In genomic region chr2:128628206-128628605, GRCh38 we compare ENCODE assay signal across 17 cellular contexts.
DNase-seq lines count a peak whose midpoint lies in the region; ATAC-seq and TF ChIP-seq lines count a peak whose summit lies in the region.
"Had no signal": no experiment of that assay in that cellular context is flagged by ENCODE, and none has a peak within 500 bp of the region (broad histone marks: within the 10 kb centered on the region; RNA-seq: fewer than 3 reads in every experiment).

No MANE protein-coding gene starts in this region.

- H3K9me3 Mint-ChIP-seq in activated T-cell treated with anti-CD3 and anti-CD28 coated beads, Interleukin-2, amount 50 U/mL, for 24 hours = no peaks in the 10 kb centered on the region
- no peaks in the 10 kb centered on the region for H3K9me3 Mint-ChIP-seq in activated T-cell treated with anti-CD3 and anti-CD28 coated beads, Interleukin-2, amount 50 U/mL, for 72 hours

- TF ChIP-seq CTCF in sigmoid colon (IDR thresholded peaks at IDR 0.05) = no peak

- intact Hi-C loops in sigmoid colon (cut with DNase I) = no loop called here

- no peaks in the 10 kb centered on the region for H3K4me1 ChIP-seq in sigmoid colon
- H3K4me1 ChIP-seq: Caco-2, HAP-1, Peyer's patch had no signal

- no peaks in the 10 kb centered on the region for H3K36me3 Mint-ChIP-seq in activated T-cell treated with anti-CD3 and anti-CD28 coated beads, Interleukin-2, amount 50 U/mL, for 24 hours (ENCODE audit: low read depth)
- no peaks in the 10 kb centered on the region for H3K36me3 Mint-ChIP-seq in activated T-cell treated with anti-CD3 and anti-CD28 coated beads, Interleukin-2, amount 50 U/mL, for 72 hours (ENCODE audit: insufficient read depth in 2 of 2)

- H3K36me3 ChIP-seq in sigmoid colon = no peaks in the 10 kb centered on the region
- H3K36me3 ChIP-seq: HAP-1, Peyer's patch had no signal

- H3K4me3 ChIP-seq in sigmoid colon = no peak overlapping the region
- H3K4me3 ChIP-seq: GM12878, HAP-1, Peyer's patch had no signal

- TF ChIP-seq EP300 in sigmoid colon (IDR thresholded peaks at IDR 0.05) = no peak

- no peak overlapping the region for H3K27ac Mint-ChIP-seq in activated T-cell treated with anti-CD3 and anti-CD28 coated beads, Interleukin-2, amount 50 U/mL, for 24 hours
- H3K27ac Mint-ChIP-seq in activated T-cell treated with anti-CD3 and anti-CD28 coated beads, Interleukin-2, amount 50 U/mL, for 72 hours = no peak overlapping the region

- no peaks in the 10 kb centered on the region for H3K27me3 ChIP-seq in sigmoid colon
- H3K27me3 ChIP-seq: Peyer's patch had no signal

- H3K27me3 Mint-ChIP-seq in activated T-cell treated with anti-CD3 and anti-CD28 coated beads, Interleukin-2, amount 50 U/mL, for 24 hours = peaks cover 16% of the 10 kb centered on the region
- H3K27me3 Mint-ChIP-seq in activated T-cell treated with anti-CD3 and anti-CD28 coated beads, Interleukin-2, amount 50 U/mL, for 72 hours (ENCODE audit: low read depth) = peaks cover 26% of the 10 kb centered on the region

- peak; percentile 13 for DNase-seq in activated T-cell treated with anti-CD3 and anti-CD28 coated beads, Interleukin-2, amount 50 U/mL, for 24 hours
- no peak for DNase-seq in activated T-cell treated with anti-CD3 and anti-CD28 coated beads, Interleukin-2, amount 50 U/mL, for 72 hours
- DNase-seq in cerebellar cortex (ENCODE audit: low spot score) (peak; percentile 76), epidermal melanocyte (ENCODE audit: insufficient read length, low spot score) (peak; percentile 4), sigmoid colon (peak; percentile 11), NCI-H187 (lab: John Stamatoyannopoulos, UW) (no peak), amniotic stem cell (lab: John Stamatoyannopoulos, UW) (no peak)
- DNase-seq: IMR-90, MV-4-11, NCI-H1417 treated with DMSO at 0.1 percent for 48 hours, NCI-H2081 had no signal

- WGBS in sigmoid colon, 2 donors = 80 to 90% methylated on average over 7 of the region's 7 CpGs

- ATAC-seq in activated T-cell treated with anti-CD3 and anti-CD28 coated beads, Interleukin-2, amount 50 U/mL, for 72 hours (replicated peaks in 1 of 2) = no peak
- no peak for ATAC-seq in HG03571 (IDR thresholded peaks at IDR 0.05; ENCODE audit: unreplicated experiment)
- ATAC-seq: GM12878 had no signal

- peaks cover 13% of the 10 kb centered on the region for H3K4me1 Mint-ChIP-seq in activated T-cell treated with anti-CD3 and anti-CD28 coated beads, Interleukin-2, amount 50 U/mL, for 24 hours (ENCODE audit: low read depth)
- H3K4me1 Mint-ChIP-seq in activated T-cell treated with anti-CD3 and anti-CD28 coated beads, Interleukin-2, amount 50 U/mL, for 72 hours (ENCODE audit: low read depth) = peaks cover 20% of the 10 kb centered on the region

- no peak overlapping the region for H3K27ac ChIP-seq in sigmoid colon
- H3K27ac ChIP-seq: C4-2B, Peyer's patch had no signal

- H3K4me3 Mint-ChIP-seq in activated T-cell treated with anti-CD3 and anti-CD28 coated beads, Interleukin-2, amount 50 U/mL, for 24 hours = no peak overlapping the region
- no peak overlapping the region for H3K4me3 Mint-ChIP-seq in activated T-cell treated with anti-CD3 and anti-CD28 coated beads, Interleukin-2, amount 50 U/mL, for 72 hours

- TF ChIP-seq POLR2A in sigmoid colon (IDR thresholded peaks at IDR 0.05) = no peak

- H3K9me3 ChIP-seq in sigmoid colon = no peaks in the 10 kb centered on the region
- H3K9me3 ChIP-seq: Caco-2, HAP-1, Peyer's patch had no signal

Comparison
In these comparisons a context has a peak if more than half of its experiments do, and no peak if none do; other contexts are left out.
1. DNase-seq: peak in activated T-cell treated with anti-CD3 and anti-CD28 coated beads, Interleukin-2, amount 50 U/mL, for 24 hours (single experiment), cerebellar cortex (single experiment), epidermal melanocyte (single experiment) and sigmoid colon (single experiment); none in activated T-cell treated with anti-CD3 and anti-CD28 coated beads, Interleukin-2, amount 50 U/mL, for 72 hours (0 of 2), NCI-H187 (0 of 2) and amniotic stem cell (single experiment).